Comparison of ENCODE assay signal across 1 cellular context in the genomic region with DNA sequence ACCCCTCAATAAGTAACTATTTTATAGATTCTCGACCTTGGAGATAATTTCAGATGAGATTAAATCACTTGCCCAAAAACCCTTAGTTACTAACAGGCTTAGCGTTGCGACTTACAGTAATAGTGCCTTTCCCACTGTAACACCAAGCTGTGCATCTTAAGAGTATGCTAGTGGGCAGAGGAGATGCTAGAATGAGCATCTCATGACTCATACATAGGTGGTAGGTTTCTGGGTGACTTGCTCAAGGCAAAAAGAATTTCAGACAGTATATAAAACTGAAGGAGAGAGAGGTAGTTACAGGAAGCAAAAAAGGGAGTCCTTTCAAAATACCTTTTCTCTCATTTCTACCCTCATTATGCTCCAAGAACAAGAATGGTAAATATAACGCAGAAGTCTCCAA.
TF ChIP-seq lines count a peak whose summit lies in the region.

No MANE protein-coding gene starts in this region.

TF ChIP-seq in IMR-90, 13 proteins besides CTCF, POLR2A, EP300 and RAD21:
- no peak for TF ChIP-seq BHLHE40 (IDR thresholded peaks at IDR 0.05; ENCODE audit: low read depth, low read length)
- TF ChIP-seq RFX5 (IDR thresholded peaks at IDR 0.05; ENCODE audit: low read depth, low read length): no peak
- TF ChIP-seq FOS (IDR thresholded peaks at IDR 0.05; ENCODE audit: low read depth, low read length): 0 out of 2 replicates have a peak, but pooled peaks have one; percentile 25
